In genomic region chr3:53222183-53222901, GRCh38 we compare ENCODE assay signal across 13 cellular contexts. TPM values are rescaled to one million over a fixed set of nuclear protein-coding genes. Genes with fewer than 3 reads are reported as not detected.
DNase-seq lines count a peak whose midpoint lies in the region; ATAC-seq and TF ChIP-seq lines count a peak whose summit lies in the region.
"Had no signal": no experiment of that assay in that cellular context is flagged by ENCODE, and none has a peak within 500 bp of the region (broad histone marks: within the 10 kb centered on the region; RNA-seq: fewer than 3 reads in every experiment).

No MANE protein-coding gene starts in this region.

- peak overlapping the region; percentile 8 to 76 (median 61) for H3K27ac Mint-ChIP-seq in CD14-positive monocyte
- H3K27ac Mint-ChIP-seq in GM23338: peak overlapping the region; percentile 28
- H3K27ac Mint-ChIP-seq in brain: peak overlapping the region in 4 of 5 experiments; percentile 30 to 88 (median 47)
- H3K27ac Mint-ChIP-seq in effector memory CD8-positive, alpha-beta T cell: peak overlapping the region in 1 of 2 donors; percentile 65

- peaks cover 63% of the 10 kb centered on the region for H3F3A ChIP-seq in GM23338 (replicated peaks; ENCODE audit: low read depth)

- H3K4me1 Mint-ChIP-seq in CD14-positive monocyte: peaks cover 17% of the 10 kb centered on the region
- peaks cover 10% of the 10 kb centered on the region for H3K4me1 Mint-ChIP-seq in GM23338
- peaks cover 6% of the 10 kb centered on the region for H3K4me1 Mint-ChIP-seq in brain
- H3K4me1 Mint-ChIP-seq in effector memory CD8-positive, alpha-beta T cell (ENCODE audit: low read depth in 2 of 2): peaks cover 4 to 5% of the 10 kb centered on the region in 2 donors

- H3K4me3 Mint-ChIP-seq in CD14-positive monocyte (no peak overlapping the region), GM23338 (no peak overlapping the region), brain (no peak overlapping the region)
- H3K4me3 Mint-ChIP-seq in effector memory CD8-positive, alpha-beta T cell: no peak overlapping the region

- no peak overlapping the region for H2AFZ ChIP-seq in GM23338

- ATAC-seq in GM23338 (peak; percentile 13), gastroesophageal sphincter (no peak)
- ATAC-seq in effector memory CD8-positive, alpha-beta T cell (replicated peaks): no peak
- ATAC-seq: left cardiac atrium had no signal

- no peaks in the 10 kb centered on the region for H3K9me2 ChIP-seq in GM23338 (ENCODE audit: insufficient read depth)

- no peak for TF ChIP-seq EP300 in gastroesophageal sphincter (IDR thresholded peaks at IDR 0.05)

- peak; percentile 33 for DNase-seq in CD14-positive monocyte (ENCODE audit: low spot score)
- peak; percentile 34 for DNase-seq in GM23338 (ENCODE audit: low spot score)
- DNase-seq in effector memory CD8-positive, alpha-beta T cell: no peak
- DNase-seq in hippocampal formation (lab: John Stamatoyannopoulos, UW): no peak
- no peak for DNase-seq in DMS 273 treated with DMSO at 0.1 percent for 48 hours (lab: John Stamatoyannopoulos, UW)
- DNase-seq: COR-L47, left cardiac atrium, NCI-H524, small intestine had no signal

- intact Hi-C loops in CD14-positive monocyte (cut with micrococcal nuclease): no loop called here

- 76 to 97% methylated on average over 5 to 8 of the region's 12 CpGs for WGBS in mesodermal cell (ENCODE audit: insufficient coverage in 2 of 2), 2 experiments
- 70 to 80% methylated on average over 2 to 10 of the region's 12 CpGs for WGBS in gastroesophageal sphincter (ENCODE audit: low coverage in 1 of 2), 2 donors

- H3K9me3 Mint-ChIP-seq in CD14-positive monocyte: peaks cover 0 to 7% (median 1%) of the 10 kb centered on the region in 7 donors
- H3K9me3 Mint-ChIP-seq in GM23338: 0 out of 3 replicates have a peak, but pooled peaks cover 3% of the 10 kb centered on the region
- H3K9me3 Mint-ChIP-seq in brain: no peaks in the 10 kb centered on the region
- no peaks in the 10 kb centered on the region for H3K9me3 Mint-ChIP-seq in effector memory CD8-positive, alpha-beta T cell

- H3K4me2 ChIP-seq in GM23338: no peak overlapping the region

- TF ChIP-seq POLR2A in gastroesophageal sphincter (IDR thresholded peaks at IDR 0.05): no peak

- peaks cover 24% of the 10 kb centered on the region for H3K36me3 ChIP-seq in GM23338 (ENCODE audit: insufficient read depth)
- peaks cover 48% of the 10 kb centered on the region for H3K36me3 ChIP-seq in mesodermal cell (ENCODE audit: control insufficient read depth, insufficient read depth, low read length)
- H3K36me3 ChIP-seq in gastroesophageal sphincter: peaks cover 0 to 45% of the 10 kb centered on the region in 2 donors

- H3K4me3 ChIP-seq in GM23338: no peak overlapping the region
- no peak overlapping the region for H3K4me3 ChIP-seq in mesodermal cell (ENCODE audit: extremely low read depth, insufficient read depth, low read length, poor library complexity, severe bottlenecking)
- no peak overlapping the region for H3K4me3 ChIP-seq in gastroesophageal sphincter
- H3K4me3 ChIP-seq: suprapubic skin had no signal

- H3K9me3 ChIP-seq in mesodermal cell (ENCODE audit: control insufficient read depth, low read length) (no peaks in the 10 kb centered on the region), gastroesophageal sphincter (no peaks in the 10 kb centered on the region)
- H3K9me3 ChIP-seq: suprapubic skin had no signal

- no peaks in the 10 kb centered on the region for H3K27me3 Mint-ChIP-seq in CD14-positive monocyte (ENCODE audit: low read depth in 3 of 3)
- H3K27me3 Mint-ChIP-seq in GM23338 (ENCODE audit: insufficient read depth, low read depth, poor library complexity): peaks cover 55% of the 10 kb centered on the region
- H3K27me3 Mint-ChIP-seq in brain: peaks cover under 1% of the 10 kb centered on the region
- H3K27me3 Mint-ChIP-seq in effector memory CD8-positive, alpha-beta T cell: no peaks in the 10 kb centered on the region

- H3K27me3 ChIP-seq in GM23338 (ENCODE audit: insufficient read depth): no peaks in the 10 kb centered on the region
- H3K27me3 ChIP-seq in gastroesophageal sphincter: no peaks in the 10 kb centered on the region
- H3K27me3 ChIP-seq: suprapubic skin had no signal

- no peaks in the 10 kb centered on the region for H3K79me2 ChIP-seq in GM23338 (replicated peaks; ENCODE audit: insufficient read depth)

- H4K20me1 ChIP-seq in GM23338 (replicated peaks; ENCODE audit: insufficient read depth): peaks cover 24% of the 10 kb centered on the region

- H3K36me3 Mint-ChIP-seq in CD14-positive monocyte: peaks cover 40 to 54% of the 10 kb centered on the region in 2 donors
- peaks cover 59% of the 10 kb centered on the region for H3K36me3 Mint-ChIP-seq in GM23338 (ENCODE audit: low read depth)
- peaks cover 18% of the 10 kb centered on the region for H3K36me3 Mint-ChIP-seq in brain
- H3K36me3 Mint-ChIP-seq in effector memory CD8-positive, alpha-beta T cell (ENCODE audit: insufficient read depth): peaks cover 36% of the 10 kb centered on the region

- H3K4me1 ChIP-seq in GM23338 (ENCODE audit: insufficient read depth) (no peaks in the 10 kb centered on the region), mesodermal cell (ENCODE audit: control insufficient read depth, insufficient read depth, low read length, poor library complexity, severe bottlenecking) (no peaks in the 10 kb centered on the region), gastroesophageal sphincter (no peaks in the 10 kb centered on the region)
- H3K4me1 ChIP-seq: suprapubic skin had no signal

- H3K27ac ChIP-seq in GM23338 (ENCODE audit: low read depth): peak overlapping the region; percentile 88
- H3K27ac ChIP-seq in mesodermal cell (ENCODE audit: low read depth, low read length, severe bottlenecking): peak overlapping the region; percentile 67
- no peak overlapping the region for H3K27ac ChIP-seq in gastroesophageal sphincter
- H3K27ac ChIP-seq: suprapubic skin had no signal

- TF ChIP-seq CTCF in CD14-positive monocyte (IDR thresholded peaks at IDR 0.05) (no peak), GM23338 (conservative IDR thresholded peaks at IDR 0.05; ENCODE audit: low read depth in 2 of 2) (no peak), brain (conservative IDR thresholded peaks at IDR 0.05) (no peak), gastroesophageal sphincter (IDR thresholded peaks at IDR 0.05) (no peak)

RNA-seq across cellular contexts. Expression of gene TKT, which starts 33.5 kb away (rescaled TPM):
- polyA plus RNA-seq in CD14-positive monocyte (100 to 1,000 TPM; 562 to 582 TPM), GM23338 (2016; fragmentation: Nextera tagmentation; extraction: Ambion mirVana) (584 and 604 TPM in 2 replicates), brain (ENCODE audit: insufficient read depth, low read depth, low replicate concordance) (199 TPM)
- 1,229 and 1,411 TPM in 2 replicates for total RNA-seq in GM23338 (2014; rRNA removed; shearing (Covaris generic))
- 684 TPM for polyA plus RNA-seq in mesodermal cell (2013, experiment 1 of 2)
- 577 TPM for polyA plus RNA-seq in mesodermal cell (2013, experiment 2 of 2)
- 100 to 1,000 TPM; 218 to 386 (median 278) TPM for total RNA-seq in gastroesophageal sphincter

Comparison
In these comparisons a context has a peak if more than half of its experiments do, and no peak if none do; other contexts are left out.
1. DNase-seq: peak in CD14-positive monocyte (single experiment) and GM23338 (single experiment); none in effector memory CD8-positive, alpha-beta T cell (0 of 3), hippocampal formation (0 of 2) and DMS 273 treated with DMSO at 0.1 percent for 48 hours (single experiment).
2. H3K27ac ChIP-seq: peak in GM23338 (single experiment) and mesodermal cell (single experiment); none in gastroesophageal sphincter (0 of 4).